In genomic region chr17:73642659-73643011, GRCh38 we compare ENCODE assay signal across 1 cellular context.
TF ChIP-seq lines count a peak whose summit lies in the region.

No MANE protein-coding gene starts in this region.

TF ChIP-seq in SK-N-SH, 30 proteins besides CTCF, POLR2A, EP300 and RAD21 (continued from another document):
- TF ChIP-seq USF2 (IDR thresholded peaks at IDR 0.05; ENCODE audit: borderline replicate concordance, low read depth, low read length) (no peak), POLR2AphosphoS5 (IDR thresholded peaks at IDR 0.05; ENCODE audit: low read depth, low read length) (no peak), GABPA (IDR thresholded peaks at IDR 0.05; ENCODE audit: low read depth) (no peak), FOXJ3 (CRISPR knock-in tag; IDR thresholded peaks at IDR 0.05) (no peak), REST (IDR thresholded peaks at IDR 0.05; ENCODE audit: low read depth, low read length) (no peak)
